Comparison of ENCODE assay signal across 18 cellular contexts in the genomic region with DNA sequence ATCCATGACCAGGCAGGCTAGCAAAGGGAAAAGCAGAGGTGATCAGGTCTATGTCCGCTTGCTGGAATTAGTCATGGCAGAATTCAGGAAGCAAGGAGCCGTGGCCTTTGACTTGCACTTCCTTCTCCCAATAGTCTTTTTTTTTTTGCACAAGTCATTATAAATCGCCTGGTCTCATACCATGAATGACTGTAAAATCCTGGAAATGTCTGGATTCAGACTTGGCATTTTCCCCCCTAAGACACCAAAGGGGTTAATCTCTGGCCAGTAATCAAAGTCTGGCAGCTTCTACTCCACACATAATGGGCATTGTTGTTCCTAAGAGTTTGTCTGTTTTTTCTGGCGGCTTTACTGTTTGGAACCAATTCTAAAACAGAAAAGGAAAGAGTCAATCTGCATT.
DNase-seq lines count a peak whose midpoint lies in the region; ATAC-seq, FAIRE-seq and TF ChIP-seq lines count a peak whose summit lies in the region.
"Had no signal": no experiment of that assay in that cellular context is flagged by ENCODE, and none has a peak within 500 bp of the region (broad histone marks: within the 10 kb centered on the region; RNA-seq: fewer than 3 reads in every experiment).

No MANE protein-coding gene starts in this region.

- H3K9ac ChIP-seq in endothelial cell of umbilical vein (replicated peaks; ENCODE audit: extremely low read depth, insufficient read depth, low read length): peak overlapping the region; percentile 38
- H3K9ac ChIP-seq: BLaER1 had no signal

- CTCF ChIA-PET in endothelial cell of umbilical vein (lab: Charles Lee): interaction anchor here (1.0 to 3.6 kb wide), 5 partner anchors 96 to 177 kb away, joined by 3 to 29 read pairs (median 4); no protein-coding TSS in a partner anchor

- peak; percentile 94 for FAIRE-seq in endothelial cell of umbilical vein (lab: Jason Lieb, UNC)

- H3K4me2 ChIP-seq in endothelial cell of umbilical vein (ENCODE audit: insufficient read depth, low read length): peak overlapping the region; percentile 75
- H3K4me2 ChIP-seq: BLaER1 had no signal

- H3K27ac ChIP-seq in endothelial cell of umbilical vein (ENCODE audit: insufficient read depth, low read depth, low read length) (peak overlapping the region; percentile 94), tibial artery (peak overlapping the region; percentile 29 to 64), SJCRH30 (no peak overlapping the region)
- H3K27ac ChIP-seq: BLaER1 had no signal

- no peaks in the 10 kb centered on the region for H4K20me1 ChIP-seq in endothelial cell of umbilical vein (replicated peaks; ENCODE audit: control insufficient read depth, extremely low read depth, insufficient read depth, low read length)
- H4K20me1 ChIP-seq: BLaER1 had no signal

- intact Hi-C loops in left ventricle myocardium superior (cut with micrococcal nuclease): loop anchor here (10.0 kb wide), 1 partner anchor 147 kb away; no protein-coding TSS in a partner anchor
- intact Hi-C loops in Right ventricle myocardium inferior (cut with DNase I): loop anchor here (5.0 kb wide), 2 partner anchors 39 to 171 kb away; no protein-coding TSS in a partner anchor
- intact Hi-C loops in endothelial cell of umbilical vein (cut with micrococcal nuclease): loop anchor here (1.0 to 5.0 kb wide), 7 partner anchors 61 to 588 kb away; no protein-coding TSS in a partner anchor
- intact Hi-C loops in tibial artery (cut with DNase I; ENCODE audit: low total_unique reads): loop anchor here (10.0 kb wide), 1 partner anchor 133 kb away; no protein-coding TSS in a partner anchor

- H3K27me3 ChIP-seq in endothelial cell of umbilical vein (ENCODE audit: control insufficient read depth in 2 of 2, insufficient read depth in 2 of 2, low read length in 2 of 2) (no peaks in the 10 kb centered on the region), tibial artery (no peaks in the 10 kb centered on the region), SJCRH30 (no peaks in the 10 kb centered on the region)
- H3K27me3 ChIP-seq: BLaER1 had no signal

- TF ChIP-seq CTCF in endothelial cell of umbilical vein (IDR thresholded peaks at IDR 0.05; ENCODE audit: extremely low read depth in 1 of 2, insufficient read depth in 1 of 2, low read depth in 1 of 2, low read length in 2 of 2) (no peak), tibial artery (IDR thresholded peaks at IDR 0.05) (no peak)

- H3K4me1 ChIP-seq in endothelial cell of umbilical vein (ENCODE audit: control insufficient read depth, extremely low read depth, insufficient read depth, low read length) (peaks cover 73% of the 10 kb centered on the region), tibial artery (peaks cover 12 to 73% (median 27%) of the 10 kb centered on the region in 4 donors), SJCRH30 (peaks cover 4% of the 10 kb centered on the region; the same call in 1 of the 2 replicates)

- dilution Hi-C loops in endothelial cell of umbilical vein (cut with MboI; ENCODE audit: extremely low pct_ligation_motif_present, low sequenced_read_pairs): no loop called here

- H3K36me3 ChIP-seq in endothelial cell of umbilical vein (ENCODE audit: control insufficient read depth in 2 of 2, extremely low read depth in 1 of 2, insufficient read depth in 2 of 2, low read length in 2 of 2) (no peaks in the 10 kb centered on the region), tibial artery (no peaks in the 10 kb centered on the region), SJCRH30 (no peaks in the 10 kb centered on the region)
- H3K36me3 ChIP-seq: BLaER1, HAP-1 had no signal

- DNase-seq in left ventricle myocardium superior: no peak
- no peak for DNase-seq in Right ventricle myocardium inferior (ENCODE audit: missing footprints)
- DNase-seq in endothelial cell of umbilical vein (ENCODE audit: low read depth, low spot score): peak; percentile 98
- peak; percentile 17 for DNase-seq in midbrain (lab: John Stamatoyannopoulos, UW)
- peak in 1 of 2 donors; percentile 22 for DNase-seq in tibial artery
- DNase-seq in SHP77 (lab: John Stamatoyannopoulos, UW): no peak
- no peak for DNase-seq in SJCRH30
- DNase-seq in stimulated activated naive CD4-positive, alpha-beta T cell (lab: John Stamatoyannopoulos, UW): no peak
- DNase-seq: activated CD4-positive, alpha-beta T cell treated with anti-CD3 and anti-CD28 coated beads for 1 hour; activated CD8-positive, alpha-beta memory T cell treated with anti-CD3 and anti-CD28 coated beads for 24 hours; activated naive CD4-positive, alpha-beta T cell treated with Interleukin-2 at 50 U/mL for 16 hours; activated T-cell treated with anti-CD3 and anti-CD28 coated beads, Interleukin-2, amount 50 U/mL, for 4 hours; Calu3; foreskin melanocyte; NCI-H1105 treated with DMSO at 0.1 percent for 48 hours; NCI-H510A treated with DMSO at 0.1 percent for 48 hours had no signal

- no peak overlapping the region for H2AFZ ChIP-seq in endothelial cell of umbilical vein (ENCODE audit: low read depth, low read length)

- ATAC-seq in left ventricle myocardium superior (peak; percentile 22), Right ventricle myocardium inferior (no peak)
- ATAC-seq: activated T-cell treated with anti-CD3 and anti-CD28 coated beads, Interleukin-2, amount 50 U/mL, for 4 hours had no signal

- H3K9me3 ChIP-seq in endothelial cell of umbilical vein (replicated peaks; ENCODE audit: control insufficient read depth, insufficient read depth, low read length) (no peaks in the 10 kb centered on the region), tibial artery (no peaks in the 10 kb centered on the region), SJCRH30 (replicated peaks) (no peaks in the 10 kb centered on the region)
- H3K9me3 ChIP-seq: BLaER1, HAP-1 had no signal

- no peak overlapping the region for H3K4me3 ChIP-seq in endothelial cell of umbilical vein (replicated peaks in 1 of 3; ENCODE audit: insufficient read depth in 1 of 3, low read depth in 1 of 3, low read length in 3 of 3)
- H3K4me3 ChIP-seq in tibial artery: no peak overlapping the region
- H3K4me3 ChIP-seq in SJCRH30: no peak overlapping the region
- H3K4me3 ChIP-seq: BLaER1, HAP-1 had no signal

- BruUV-seq in endothelial cell of umbilical vein (replicated peaks; lab: Mats Ljungman, UMichigan): no TSS peak

- H3K79me2 ChIP-seq in endothelial cell of umbilical vein (ENCODE audit: control insufficient read depth, insufficient read depth, low read length): no peaks in the 10 kb centered on the region

- POLR2A ChIA-PET in endothelial cell of umbilical vein (lab: Charles Lee): interaction anchor here (4.2 kb wide), 1 partner anchor 157 kb away, joined by 17 read pairs; a partner anchor contains a TSS

- TF ChIP-seq POLR2A in endothelial cell of umbilical vein (IDR thresholded peaks at IDR 0.05; ENCODE audit: low read depth, low read length): peak; percentile 51

- H3K9me1 ChIP-seq in endothelial cell of umbilical vein (replicated peaks; ENCODE audit: control insufficient read depth, extremely low read depth, insufficient read depth, low read length): no peaks in the 10 kb centered on the region

TF ChIP-seq in endothelial cell of umbilical vein, 7 proteins besides CTCF, POLR2A, EP300 and RAD21:
- TF ChIP-seq JUN (IDR thresholded peaks at IDR 0.05; ENCODE audit: borderline replicate concordance, insufficient read depth, insufficient read length, low read depth): peak; percentile 89
- TF ChIP-seq POLR2AphosphoS5 (IDR thresholded peaks at IDR 0.05; ENCODE audit: insufficient read depth, low read depth, low read length): peak; percentile 89
- peak; percentile 76 for TF ChIP-seq GATA2 (IDR thresholded peaks at IDR 0.05; ENCODE audit: insufficient read depth, insufficient read length, low read depth, low read length)
- no peak for TF ChIP-seq EZH2 (IDR thresholded peaks at IDR 0.05; ENCODE audit: borderline replicate concordance, low read depth, low read length, severe bottlenecking)
- TF ChIP-seq FOS (IDR thresholded peaks at IDR 0.05; ENCODE audit: borderline replicate concordance, insufficient read depth, low read length): peak; percentile 93
- TF ChIP-seq, protein P1, sequence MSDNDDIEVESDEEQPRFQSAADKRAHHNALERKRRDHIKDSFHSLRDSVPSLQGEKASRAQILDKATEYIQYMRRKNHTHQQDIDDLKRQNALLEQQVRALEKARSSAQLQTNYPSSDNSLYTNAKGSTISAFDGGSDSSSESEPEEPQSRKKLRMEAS (IDR thresholded peaks at IDR 0.05; ENCODE audit: insufficient read depth, insufficient read length): no peak
- TF ChIP-seq MYC (IDR thresholded peaks at IDR 0.05; ENCODE audit: low read depth, low read length): no peak

Comparison
In these comparisons a context has a peak if more than half of its experiments do, and no peak if none do; other contexts are left out.
1. DNase-seq: peak in endothelial cell of umbilical vein (single experiment) and midbrain (single experiment); none in left ventricle myocardium superior (single experiment), Right ventricle myocardium inferior (single experiment), SHP77 (0 of 2), SJCRH30 (0 of 2) and stimulated activated naive CD4-positive, alpha-beta T cell (0 of 6).